Comparison of ENCODE assay signal across 24 cellular contexts in genomic region chr18:55609426-55609825, GRCh38. TPM values are rescaled to one million over a fixed set of nuclear protein-coding genes. Genes with fewer than 3 reads are reported as not detected.
DNase-seq lines count a peak whose midpoint lies in the region; ATAC-seq, FAIRE-seq and TF ChIP-seq lines count a peak whose summit lies in the region.
"Had no signal": no experiment of that assay in that cellular context is flagged by ENCODE, and none has a peak within 500 bp of the region (broad histone marks: within the 10 kb centered on the region; RNA-seq: fewer than 3 reads in every experiment).

No MANE protein-coding gene starts in this region.

- H2AFZ ChIP-seq in HepG2 (ENCODE audit: low read length) (no peak overlapping the region), IMR-90 (replicated peaks; ENCODE audit: low read length, poor library complexity) (no peak overlapping the region), K562 (ENCODE audit: low read depth, low read length) (no peak overlapping the region)

- no peak overlapping the region for H2BK120ac ChIP-seq in IMR-90 (ENCODE audit: low read depth, low read length)

- no peak for FAIRE-seq in HepG2 (lab: Jason Lieb, UNC)
- FAIRE-seq in K562 (lab: Jason Lieb, UNC) = no peak
- FAIRE-seq: GM12878, GM19239 had no signal

- no peak overlapping the region for H3K4me3 ChIP-seq in HepG2 (replicated peaks in 1 of 3; ENCODE audit: insufficient read depth in 1 of 3, low read depth in 2 of 3, low read length in 3 of 3)
- no peak overlapping the region for H3K4me3 ChIP-seq in right lobe of liver
- no peak overlapping the region for H3K4me3 ChIP-seq in IMR-90 (ENCODE audit: insufficient read depth, low read depth, low read length)
- H3K4me3 ChIP-seq in K562 = no peak overlapping the region
- H3K4me3 ChIP-seq: BLaER1, GM12878 had no signal

- ATAC-seq in HepG2 = no peak
- ATAC-seq in right lobe of liver = no peak
- no peak for ATAC-seq in IMR-90 (ENCODE audit: low read depth)
- ATAC-seq in K562 = no peak
- ATAC-seq: GM12878 had no signal

- H3K9ac ChIP-seq in HepG2 (ENCODE audit: insufficient read depth, low read depth, low read length) (no peak overlapping the region), IMR-90 (ENCODE audit: low read depth, low read length) (no peak overlapping the region), K562 (ENCODE audit: insufficient read depth in 1 of 2, low read depth in 2 of 2, low read length in 2 of 2) (no peak overlapping the region)
- H3K9ac ChIP-seq: BLaER1 had no signal

- intact Hi-C loops in HepG2 (cut with micrococcal nuclease; ENCODE audit: unreplicated experiment) = no loop called here
- intact Hi-C loops in right lobe of liver (cut with DNase I) = no loop called here
- intact Hi-C loops in IMR-90 (cut with micrococcal nuclease) = no loop called here
- intact Hi-C loops in K562 (cut with micrococcal nuclease) = no loop called here

- no peak overlapping the region for H2BK5ac ChIP-seq in IMR-90 (ENCODE audit: low read depth, low read length, poor library complexity, severe bottlenecking)

- H3K18ac ChIP-seq in IMR-90 (ENCODE audit: low read depth, low read length) = no peak overlapping the region

- H3K4me1 ChIP-seq in HepG2 (ENCODE audit: insufficient read depth, low read length) (no peaks in the 10 kb centered on the region), right lobe of liver (no peaks in the 10 kb centered on the region), IMR-90 (ENCODE audit: control insufficient read depth, insufficient read depth, low read length) (no peaks in the 10 kb centered on the region), K562 (replicated peaks in 1 of 2; ENCODE audit: control insufficient read depth in 2 of 2, insufficient read depth in 2 of 2, low read length in 2 of 2) (no peaks in the 10 kb centered on the region)
- H3K4me1 ChIP-seq: BE2C, BLaER1 had no signal

- no peak overlapping the region for H2AK5ac ChIP-seq in IMR-90 (ENCODE audit: low read depth, low read length)

- TF ChIP-seq POLR2A in HepG2 (IDR thresholded peaks at IDR 0.05; ENCODE audit: insufficient read depth in 1 of 2, low read depth in 2 of 2, low read length in 2 of 2) = no peak
- no peak for TF ChIP-seq POLR2A in right lobe of liver (IDR thresholded peaks at IDR 0.05)
- TF ChIP-seq POLR2A in IMR-90 (IDR thresholded peaks at IDR 0.05; ENCODE audit: low read depth, low read length) = no peak
- TF ChIP-seq POLR2A in K562 (conservative IDR thresholded peaks at IDR 0.05) = no peak

- H4K8ac ChIP-seq in IMR-90 (ENCODE audit: low read depth in 2 of 2, low read length in 2 of 2) = no peak overlapping the region

- CTCF ChIA-PET in HepG2 (lab: Yijun Ruan, JAX; ENCODE audit: low intra/inter-chr PET ratio, low total read pairs) (no interaction called here), IMR-90 (lab: Yijun Ruan, JAX) (no interaction called here), K562 (lab: Yijun Ruan, JAX; ENCODE audit: low intra/inter-chr PET ratio) (no interaction called here)

- WGBS in HepG2 (ENCODE audit: low lambda C conversion rate) = 0% methylated on average over 3 of the region's 3 CpGs
- 58% methylated on average over 3 of the region's 3 CpGs for WGBS in right lobe of liver (ENCODE audit: insufficient coverage, low coverage, low lambda C conversion rate, missing lambda C conversion rate)
- WGBS in IMR-90 (ENCODE audit: extremely low coverage in 2 of 2, insufficient read length in 1 of 2), 2 experiments = 89% methylated on average over 1 of the region's 3 CpGs; no CpG with 5 or more reads in 1 of the 2 experiments
- WGBS in K562 (ENCODE audit: insufficient coverage, low coverage, missing lambda C conversion rate) = 31% methylated on average over 3 of the region's 3 CpGs

- BruUV-seq in HepG2 (replicated peaks; lab: Mats Ljungman, UMichigan) (no TSS peak), IMR-90 (replicated peaks; lab: Mats Ljungman, UMichigan) (no TSS peak), K562 (replicated peaks; lab: Mats Ljungman, UMichigan) (no TSS peak)

- dilution Hi-C loops in IMR-90 (cut with HindIII; ENCODE audit: low sequenced_read_pairs, unreplicated experiment) = no loop called here

- H3K36me3 ChIP-seq in HepG2 (replicated peaks in 1 of 2; ENCODE audit: control insufficient read depth in 1 of 2, insufficient read depth in 2 of 2, low read length in 2 of 2) = no peaks in the 10 kb centered on the region
- no peaks in the 10 kb centered on the region for H3K36me3 ChIP-seq in right lobe of liver
- no peaks in the 10 kb centered on the region for H3K36me3 ChIP-seq in IMR-90 (ENCODE audit: control insufficient read depth, insufficient read depth, low read length)
- H3K36me3 ChIP-seq in K562 (ENCODE audit: control insufficient read depth, insufficient read depth, low read length) = no peaks in the 10 kb centered on the region
- H3K36me3 ChIP-seq: BE2C, BLaER1 had no signal

- no peak for DNase-seq in HepG2 (ENCODE audit: low spot score)
- no peak for DNase-seq in right lobe of liver
- DNase-seq in IMR-90 = no peak
- no peak for DNase-seq in K562 (ENCODE audit: extremely low read depth in 1 of 4, low spot score in 3 of 4)
- no peak for DNase-seq in midbrain (lab: John Stamatoyannopoulos, UW)
- no peak for DNase-seq in GOT3 (lab: John Stamatoyannopoulos, UW)
- DNase-seq in NCI-H526 treated with DMSO at 0.1 percent for 48 hours (lab: John Stamatoyannopoulos, UW) = no peak
- DNase-seq: ACHN; BE2C; C1 segment of cervical spinal cord; CD4-positive, alpha-beta memory T cell; CD4-positive, CD25-positive, alpha-beta regulatory T cell; CD8-positive, alpha-beta memory T cell; COR-L47; DMS153; DMS53; DMS79; DND-41; EL; GDM1 had no signal

- H3K27me3 ChIP-seq in HepG2 (ENCODE audit: control insufficient read depth in 1 of 2, insufficient read depth in 2 of 2, low read length in 2 of 2) = no peaks in the 10 kb centered on the region; a peak in 1 of 5 replicates
- H3K27me3 ChIP-seq in right lobe of liver = no peaks in the 10 kb centered on the region
- no peaks in the 10 kb centered on the region for H3K27me3 ChIP-seq in IMR-90 (ENCODE audit: control insufficient read depth, insufficient read depth, low read length)
- no peaks in the 10 kb centered on the region for H3K27me3 ChIP-seq in K562 (ENCODE audit: control insufficient read depth in 2 of 2, insufficient read depth in 2 of 2, low read length in 2 of 2)
- H3K27me3 ChIP-seq: BE2C, BLaER1 had no signal

- in situ Hi-C loops in HepG2 (cut with HindIII; ENCODE audit: extremely low pct_ligation_motif_present, low pct_unique_long_range_greater_than_20kb) (no loop called here), IMR-90 (cut with MboI; ENCODE audit: low sequenced_read_pairs) (no loop called here), K562 (cut with MboI) (no loop called here)

- TF ChIP-seq RAD21 in HepG2 (CRISPR knock-in tag; IDR thresholded peaks at IDR 0.05) (no peak), IMR-90 (IDR thresholded peaks at IDR 0.05; ENCODE audit: low read length) (no peak), K562 (CRISPR knock-in tag; conservative IDR thresholded peaks at IDR 0.05 in 1 of 2, IDR thresholded peaks at IDR 0.05 in 1 of 2) (no peak)

- H2BK20ac ChIP-seq in IMR-90 (ENCODE audit: low read depth, low read length) = no peak overlapping the region

- POLR2A ChIA-PET in HepG2 (lab: Yijun Ruan, JAX) = no interaction called here
- POLR2A ChIA-PET in IMR-90 (lab: Charles Lee; ENCODE audit: unreplicated experiment) = no interaction called here
- POLR2A ChIA-PET in K562 (lab: Yijun Ruan, JAX) = no interaction called here

- H3K4me2 ChIP-seq in HepG2 (ENCODE audit: low read depth, low read length) = no peak overlapping the region
- no peak overlapping the region for H3K4me2 ChIP-seq in IMR-90 (ENCODE audit: low read depth, low read length)
- H3K4me2 ChIP-seq in K562 (ENCODE audit: insufficient read depth, low read length) = no peak overlapping the region
- H3K4me2 ChIP-seq: BLaER1 had no signal

- no peaks in the 10 kb centered on the region for H4K20me1 ChIP-seq in HepG2 (ENCODE audit: insufficient read depth, low read length)
- no peaks in the 10 kb centered on the region for H4K20me1 ChIP-seq in IMR-90 (ENCODE audit: insufficient read depth, low read length)
- no peaks in the 10 kb centered on the region for H4K20me1 ChIP-seq in K562 (replicated peaks; ENCODE audit: control insufficient read depth, insufficient read depth, low read length)
- H4K20me1 ChIP-seq: BLaER1 had no signal

- H3K79me1 ChIP-seq in IMR-90 (ENCODE audit: low read depth in 1 of 2, low read length in 2 of 2) = no peaks in the 10 kb centered on the region

- H3K23ac ChIP-seq in IMR-90 (ENCODE audit: low read depth, low read length) = no peak overlapping the region

- H4K5ac ChIP-seq in IMR-90 (ENCODE audit: low read depth, low read length) = no peak overlapping the region

- no peaks in the 10 kb centered on the region for H3K79me2 ChIP-seq in HepG2 (ENCODE audit: insufficient read depth, low read length)
- H3K79me2 ChIP-seq in K562 (ENCODE audit: control insufficient read depth, insufficient read depth, low read length) = no peaks in the 10 kb centered on the region

- TF ChIP-seq CTCF in HepG2 (CRISPR knock-in tag; IDR thresholded peaks at IDR 0.05) (no peak), right lobe of liver (IDR thresholded peaks at IDR 0.05) (no peak), IMR-90 (conservative IDR thresholded peaks at IDR 0.05; ENCODE audit: low read depth, low read length) (no peak), K562 (IDR thresholded peaks at IDR 0.05 in 2 of 3, conservative IDR thresholded peaks at IDR 0.05 in 1 of 3; ENCODE audit: insufficient read depth in 2 of 3, low read depth in 1 of 3, low read length in 3 of 3) (no peak)

- no peak overlapping the region for H3K4ac ChIP-seq in IMR-90 (ENCODE audit: low read depth, low read length)

- no peaks in the 10 kb centered on the region for H3K9me1 ChIP-seq in IMR-90 (ENCODE audit: insufficient read depth, low read length)
- H3K9me1 ChIP-seq in K562 (ENCODE audit: control insufficient read depth, insufficient read depth, low read length) = no peaks in the 10 kb centered on the region

- TF ChIP-seq EP300 in HepG2 (IDR thresholded peaks at IDR 0.05; ENCODE audit: low read depth in 2 of 2, low read length in 2 of 2) (no peak), HepG2 (CRISPR knock-in tag; IDR thresholded peaks at IDR 0.05; ENCODE audit: borderline replicate concordance) (no peak), K562 (IDR thresholded peaks at IDR 0.05; ENCODE audit: low read length) (no peak)

- no peak overlapping the region for H2BK15ac ChIP-seq in IMR-90 (ENCODE audit: low read depth, low read length)

- no peak overlapping the region for H3K56ac ChIP-seq in IMR-90 (ENCODE audit: extremely low read depth, insufficient read depth, low read length)

- no peak overlapping the region for H2AK9ac ChIP-seq in IMR-90 (replicated peaks; ENCODE audit: low read depth, low read length, poor library complexity)

- H3K14ac ChIP-seq in IMR-90 (replicated peaks; ENCODE audit: low read depth, low read length) = no peak overlapping the region

- no peak overlapping the region for H4K91ac ChIP-seq in IMR-90 (ENCODE audit: insufficient read depth, low read depth, low read length)

- H3K27ac ChIP-seq in HepG2 (ENCODE audit: extremely low read length, insufficient read depth, low read length) = no peak overlapping the region
- no peak overlapping the region for H3K27ac ChIP-seq in right lobe of liver
- no peak overlapping the region for H3K27ac ChIP-seq in IMR-90 (ENCODE audit: insufficient read depth, low read length)
- H3K27ac ChIP-seq in K562 (ENCODE audit: extremely low read depth, low read depth, low read length) = no peak overlapping the region
- H3K27ac ChIP-seq: 22Rv1, BLaER1 had no signal

- H3K9me3 ChIP-seq in HepG2 (ENCODE audit: low read length) (peaks cover 10% of the 10 kb centered on the region; the same call in 1 of the 2 replicates), right lobe of liver (no peaks in the 10 kb centered on the region), IMR-90 (ENCODE audit: control insufficient read depth, insufficient read depth, low read length) (no peaks in the 10 kb centered on the region), K562 (replicated peaks; ENCODE audit: control insufficient read depth, insufficient read depth, low read depth, low read length) (no peaks in the 10 kb centered on the region)
- H3K9me3 ChIP-seq: BE2C, BLaER1 had no signal

RNA-seq across cellular contexts. Expression of gene TCF4, which starts 21.4 kb away (rescaled TPM):
- total RNA-seq in HepG2 (2016; rRNA removed; fragmentation: Illumina TruSeq; extraction: Trizol) = not detected in 2 replicates
- total RNA-seq in HepG2 (2016; cell fraction: cytosol; rRNA removed; fragmentation: Illumina TruSeq; extraction: Trizol; ENCODE audit: low read depth) = not detected in 2 replicates
- not detected in 2 replicates for total RNA-seq in HepG2 (2016; cell fraction: insoluble cytoplasmic fraction; rRNA removed; fragmentation: Illumina TruSeq; extraction: Trizol)
- not detected in 2 replicates for total RNA-seq in HepG2 (2016; cell fraction: membrane; rRNA removed; fragmentation: Illumina TruSeq; extraction: Trizol)
- total RNA-seq in HepG2 (2016; cell fraction: nucleus; rRNA removed; fragmentation: Illumina TruSeq; extraction: Trizol) = not detected in 2 replicates
- polyA plus RNA-seq in HepG2 (2011; rRNA removed) = not detected in 2 replicates
- not detected in 2 replicates for polyA plus RNA-seq in HepG2 (2011; cell fraction: cytosol; rRNA removed)
- 0.02 and 0.14 TPM in 2 replicates for polyA plus RNA-seq in HepG2 (2011; cell fraction: nucleus; rRNA removed)
- polyA plus RNA-seq in HepG2 (2012) = not detected in 2 replicates
- not detected in 2 replicates for polyA plus RNA-seq in HepG2 (2016; cell fraction: cytosol; fragmentation: Illumina TruSeq; extraction: Trizol; ENCODE audit: low read depth)
- not detected in 2 replicates for polyA plus RNA-seq in HepG2 (2016; cell fraction: insoluble cytoplasmic fraction; fragmentation: Illumina TruSeq; extraction: Trizol; ENCODE audit: low read depth)
- not detected in 2 replicates for polyA plus RNA-seq in HepG2 (2016; cell fraction: membrane; fragmentation: Illumina TruSeq; extraction: Trizol; ENCODE audit: low read depth)
- not detected in 2 replicates for polyA plus RNA-seq in HepG2 (2016; cell fraction: nucleus; fragmentation: Illumina TruSeq; extraction: Trizol; ENCODE audit: insufficient read depth, low read depth)
- polyA minus RNA-seq in HepG2 (2011; rRNA and poly(A)+ RNA removed; ENCODE audit: low replicate concordance) = 1.3 TPM in 1 of 2 replicates, not detected in the other
- polyA minus RNA-seq in HepG2 (2011; cell fraction: cytosol; rRNA and poly(A)+ RNA removed) = not detected in 2 replicates
- polyA minus RNA-seq in HepG2 (2011; cell fraction: nucleus; rRNA and poly(A)+ RNA removed) = 0.37 TPM in 1 of 2 replicates, not detected in the other
- 10 to 100 TPM in 3 of 6 experiments, 1 to 10 TPM in 3; 8.1 to 19.5 (median 10.4) TPM for total RNA-seq in right lobe of liver
- total RNA-seq in IMR-90 (2012; rRNA removed) = 83.9 and 87.1 TPM in 2 replicates
- 29.0 and 30.0 TPM in 2 replicates for polyA plus RNA-seq in IMR-90 (2012; rRNA removed)
- 9.9 and 15.3 TPM in 2 replicates for polyA plus RNA-seq in IMR-90 (2012; cell fraction: cytosol; rRNA removed)
- polyA plus RNA-seq in IMR-90 (2012; cell fraction: nucleus; rRNA removed; ENCODE audit: low replicate concordance) = 22.4 and 46.6 TPM in 2 replicates
- total RNA-seq in K562 (2011; cell fraction: chromatin; rRNA removed; ENCODE audit: low replicate concordance) = 45.5 and 85.0 TPM in 2 replicates
- 14.8 and 17.6 TPM in 2 replicates for total RNA-seq in K562 (2011; cell fraction: nucleolus; rRNA removed)
- 40.0 and 62.5 TPM in 2 replicates for total RNA-seq in K562 (2011; cell fraction: nucleoplasm; rRNA removed)
- total RNA-seq in K562 (2014; rRNA removed) = 10.7 and 14.3 TPM in 2 replicates
- total RNA-seq in K562 (2014; rRNA removed; fragmentation: Illumina TruSeq; extraction: Trizol) = 19.4 and 21.8 TPM in 2 replicates
- 17.8 and 18.2 TPM in 2 replicates for total RNA-seq in K562 (2015; rRNA removed; fragmentation: Illumina TruSeq; extraction: Trizol)
- total RNA-seq in K562 (2021) = 22.9 and 24.7 TPM in 2 replicates
- 19.2 and 19.4 TPM in 2 replicates for polyA plus RNA-seq in K562 (2011; rRNA removed)
- polyA plus RNA-seq in K562 (2011; cell fraction: cytosol; rRNA removed) = 12.0 and 16.7 TPM in 2 replicates
- 25.4 and 32.0 TPM in 2 replicates for polyA plus RNA-seq in K562 (2011; cell fraction: nucleus; rRNA removed)
- 10.3 and 11.8 TPM in 2 replicates for polyA plus RNA-seq in K562 (2012)
- 10.8 and 15.2 TPM in 2 replicates for polyA plus RNA-seq in K562 (2014; fragmentation: Illumina TruSeq; extraction: Trizol)
- polyA plus RNA-seq in K562 (2014; fragmentation: Nextera tagmentation; extraction: Ambion mirVana) = 10 to 100 TPM in 1 of 2 experiments, 1 to 10 TPM in 1; 4.8 to 10.0 TPM
- 8.4 and 8.6 TPM in 2 replicates for polyA plus RNA-seq in K562 (2014; rRNA removed)
- polyA minus RNA-seq in K562 (2011; rRNA and poly(A)+ RNA removed) = 53.3 and 60.8 TPM in 2 replicates
- polyA minus RNA-seq in K562 (2011; cell fraction: cytosol; rRNA and poly(A)+ RNA removed) = 13.0 and 18.2 TPM in 2 replicates
- 39.3 and 82.2 TPM in 2 replicates for polyA minus RNA-seq in K562 (2011; cell fraction: nucleus; rRNA and poly(A)+ RNA removed)

Comparison
In these comparisons a context has a peak if more than half of its experiments do, and no peak if none do; other contexts are left out.
1. RNA of gene TCF4, which starts 21.4 kb away (total RNA-seq): 83.9 to 87.1 TPM in IMR-90, 10.7 to 85.0 TPM in K562 and 8.1 to 19.5 TPM in right lobe of liver; not detected in HepG2; every median in the first group is over 4 times any median in the second.
2. Of the 241 proteins assayed by ChIP-seq in both HepG2 and K562: peak only in HepG2: none; only in K562: MAFG; in both: MAFF and MAFK; in neither: 238.